Comparison of ENCODE assay signal across 8 cellular contexts in genomic region chr13:44578064-44578394, GRCh38. TPM values are rescaled to one million over a fixed set of nuclear protein-coding genes. Genes with fewer than 3 reads are reported as not detected.
DNase-seq lines count a peak whose midpoint lies in the region; ATAC-seq lines count a peak whose summit lies in the region.

No MANE protein-coding gene starts in this region.

- DNase-seq in G401 (ENCODE audit: low spot score) (peak; percentile 47), MG63 (no peak), caudate nucleus (lab: John Stamatoyannopoulos, UW) (peak in 3 of 61 donors; percentile 37 to 80 (median 43)), NCI-H1048 (lab: John Stamatoyannopoulos, UW) (no peak)
- no peak for DNase-seq in stimulated activated CD4-positive, alpha-beta T cell treated with anti-CD3 and anti-CD28 coated beads, Interleukin-15, amount 100 ng/mL, for 24 hours

- no peaks in the 10 kb centered on the region for H3K27me3 ChIP-seq in MG63
- H3K27me3 ChIP-seq in mononuclear cell (ENCODE audit: insufficient read depth, low read length): no peaks in the 10 kb centered on the region

- H3K36me3 ChIP-seq in MG63: peaks cover 17% of the 10 kb centered on the region

- in situ Hi-C loops in G401 (cut with HindIII; ENCODE audit: low sequenced_read_pairs): no loop called here

- peak overlapping the region; percentile 97 for H3K27ac ChIP-seq in caudate nucleus (ENCODE audit: low read depth, low read length)

- peaks cover 32% of the 10 kb centered on the region for H3K4me1 ChIP-seq in mononuclear cell (ENCODE audit: insufficient read depth, low read length)

- no peak for ATAC-seq in GM19351 (IDR thresholded peaks at IDR 0.05; ENCODE audit: unreplicated experiment)
- ATAC-seq in HG03039 (IDR thresholded peaks at IDR 0.05; ENCODE audit: unreplicated experiment): no peak

- H3K9me3 ChIP-seq in MG63: no peaks in the 10 kb centered on the region
- H3K9me3 ChIP-seq in mononuclear cell (ENCODE audit: low read depth, low read length): no peaks in the 10 kb centered on the region

- peak overlapping the region; percentile 94 for H3K4me3 ChIP-seq in MG63
- H3K4me3 ChIP-seq in mononuclear cell (ENCODE audit: low read length): peak overlapping the region; percentile 81

RNA-seq across cellular contexts. Expression of gene TSC22D1, which starts 1.9 kb away (rescaled TPM):
- 81.2 and 87.4 TPM in 2 replicates for total RNA-seq in G401 (2014; rRNA removed; shearing (Covaris generic))
- total RNA-seq in MG63 (2014; rRNA removed; shearing (Covaris generic); ENCODE audit: low replicate concordance): 55.5 and 62.8 TPM in 2 replicates
- 61.5 TPM for total RNA-seq in mononuclear cell
